16 cellular contexts compared by ENCODE assay signal in genomic region chr2:106129592-106129991, GRCh38.
"Had no signal": no experiment of that assay in that cellular context is flagged by ENCODE, and none has a peak within 500 bp of the region (broad histone marks: within the 10 kb centered on the region; RNA-seq: fewer than 3 reads in every experiment).

No MANE protein-coding gene starts in this region.

- H3K27me3 Mint-ChIP-seq: activated CD4-positive, alpha-beta memory T cell treated with anti-CD3 and anti-CD28 coated beads, Interleukin-2, amount 10 ng/mL, durations not matched to agents 7 days and 5 days; activated CD8-positive, alpha-beta memory T cell treated with anti-CD3 and anti-CD28 coated beads, Interleukin-2, amount 10 ng/mL, durations not matched to agents 7 days and 5 days; activated naive CD4-positive, alpha-beta T cell treated with anti-CD3 and anti-CD28 coated beads, Interleukin-2, amount 10 ng/mL, durations not matched to agents 7 days and 5 days had no signal

- H3K4me1 Mint-ChIP-seq: neural crest cell had no signal

- H3K27ac Mint-ChIP-seq: activated CD4-positive, alpha-beta memory T cell treated with anti-CD3 and anti-CD28 coated beads, Interleukin-2, amount 10 ng/mL, durations not matched to agents 7 days and 5 days; activated CD8-positive, alpha-beta memory T cell treated with anti-CD3 and anti-CD28 coated beads, Interleukin-2, amount 10 ng/mL, durations not matched to agents 7 days and 5 days; activated naive CD4-positive, alpha-beta T cell treated with anti-CD3 and anti-CD28 coated beads, Interleukin-2, amount 10 ng/mL, durations not matched to agents 7 days and 5 days had no signal

- DNase-seq: activated CD4-positive, alpha-beta memory T cell treated with anti-CD3 and anti-CD28 coated beads, Interleukin-2, amount 10 ng/mL, durations not matched to agents 7 days and 5 days; activated CD4-positive, alpha-beta T cell treated with anti-CD3 and anti-CD28 coated beads for 48 hours; activated CD4-positive, CD25-positive, alpha-beta regulatory T cell; activated CD8-positive, alpha-beta memory T cell treated with anti-CD3 and anti-CD28 coated beads, Interleukin-2, amount 10 ng/mL, durations not matched to agents 7 days and 5 days; activated naive CD4-positive, alpha-beta T cell treated with anti-CD3 and anti-CD28 coated beads, Interleukin-2, amount 10 ng/mL, durations not matched to agents 7 days and 5 days; effector CD8-positive, alpha-beta T cell; esophagus squamous epithelium; mesenchymal stem cell; stimulated activated CD4-positive, alpha-beta T cell treated with anti-CD3 and anti-CD28 coated beads, Interleukin-12 subunit alpha, Interleukin-12 subunit beta, amount 100 ng/mL, for 4 hours; stimulated activated CD4-positive, alpha-beta T cell treated with anti-CD3 and anti-CD28 coated beads, Interleukin-2, amount 100 ng/mL, for 24 hours; stimulated activated naive CD4-positive, alpha-beta T cell treated with Interleukin-2 at 50 U/mL for 16 hours; T-helper 9 cell; thyroid gland had no signal

- H3K36me3 ChIP-seq: prostate gland, right atrium auricular region had no signal

- ATAC-seq: activated CD8-positive, alpha-beta memory T cell treated with anti-CD3 and anti-CD28 coated beads, Interleukin-2, amount 10 ng/mL, durations not matched to agents 7 days and 5 days had no signal

- H3K9me3 ChIP-seq: esophagus squamous epithelium, prostate gland, right atrium auricular region, thyroid gland had no signal

- H3K9me3 Mint-ChIP-seq: activated CD4-positive, alpha-beta memory T cell treated with anti-CD3 and anti-CD28 coated beads, Interleukin-2, amount 10 ng/mL, durations not matched to agents 7 days and 5 days; activated naive CD4-positive, alpha-beta T cell treated with anti-CD3 and anti-CD28 coated beads, Interleukin-2, amount 10 ng/mL, durations not matched to agents 7 days and 5 days; neural crest cell had no signal

- H3K4me1 ChIP-seq: prostate gland, right atrium auricular region had no signal

- H3K4me3 Mint-ChIP-seq: activated CD4-positive, alpha-beta memory T cell treated with anti-CD3 and anti-CD28 coated beads, Interleukin-2, amount 10 ng/mL, durations not matched to agents 7 days and 5 days; activated CD8-positive, alpha-beta memory T cell treated with anti-CD3 and anti-CD28 coated beads, Interleukin-2, amount 10 ng/mL, durations not matched to agents 7 days and 5 days; activated naive CD4-positive, alpha-beta T cell treated with anti-CD3 and anti-CD28 coated beads, Interleukin-2, amount 10 ng/mL, durations not matched to agents 7 days and 5 days had no signal

- H3K4me3 ChIP-seq: prostate gland, right atrium auricular region, thyroid gland had no signal

- H3K27me3 ChIP-seq: esophagus squamous epithelium, right atrium auricular region, thyroid gland had no signal

- H3K27ac ChIP-seq: prostate gland, right atrium auricular region, thyroid gland had no signal
